In the genomic region with DNA sequence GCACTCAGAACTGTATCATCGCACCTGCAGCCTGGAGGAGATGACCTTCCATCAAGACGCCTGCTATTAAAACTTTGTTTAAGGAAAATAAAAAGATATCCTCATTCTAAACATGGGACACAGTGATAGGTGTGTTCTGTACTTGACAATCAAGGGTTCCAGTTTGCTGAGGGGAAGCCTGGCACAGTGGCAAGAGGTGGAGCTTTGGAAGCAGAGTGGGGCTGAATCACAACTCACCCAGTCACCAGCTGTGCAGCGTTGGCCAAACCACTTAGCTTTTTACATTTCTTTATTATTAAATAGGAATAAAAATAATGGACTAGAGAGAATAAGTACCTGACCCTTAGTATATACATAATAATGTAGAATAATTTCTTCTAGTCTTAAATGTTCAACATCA, we compare ENCODE assay signal across 28 cellular contexts.
"Had no signal": no experiment of that assay in that cellular context is flagged by ENCODE, and none has a peak within 500 bp of the region (broad histone marks: within the 10 kb centered on the region; RNA-seq: fewer than 3 reads in every experiment).

No MANE protein-coding gene starts in this region.

- DNase-seq: activated CD4-positive, alpha-beta T cell treated with anti-CD3 and anti-CD28 coated beads for 36 hours; activated CD4-positive, alpha-beta T cell treated with anti-CD3 and anti-CD28 coated beads, Interleukin-2, amount 50 U/mL, for 4 hours; activated CD4-positive, CD25-positive, alpha-beta regulatory T cell; activated naive CD4-positive, alpha-beta T cell; activated T-cell treated with anti-CD3 and anti-CD28 coated beads for 4 hours; activated T-cell treated with anti-CD3 and anti-CD28 coated beads, Interleukin-2, amount 50 U/mL, for 72 hours; body of pancreas; dermis blood vessel endothelial cell; effector CD4-positive, alpha-beta T cell; heart right ventricle; left lung; naive B cell; nephron progenitor cell; ovary; right lobe of liver; stimulated activated CD4-positive, alpha-beta T cell treated with anti-CD3 and anti-CD28 coated beads, Interleukin-2, amount 100 ng/mL, for 48 hours; T-helper 1 cell; tibial artery; upper lobe of right lung had no signal

- FAIRE-seq: colon, endometrium had no signal

- H3K27ac Mint-ChIP-seq: activated CD4-positive, alpha-beta T cell treated with anti-CD3 and anti-CD28 coated beads for 36 hours; activated naive CD4-positive, alpha-beta T cell treated with anti-CD3 and anti-CD28 coated beads, Interleukin-2, amount 50 U/mL, for 72 hours; activated T-cell treated with anti-CD3 and anti-CD28 coated beads, Interleukin-2, amount 50 U/mL, for 72 hours; mesothelial cell of epicardium; naive B cell; nephron progenitor cell; progenitor cell of endocrine pancreas; stimulated activated naive CD8-positive, alpha-beta T cell treated with anti-CD3 and anti-CD28 coated beads, Interleukin-15, Interleukin-2, amounts not matched to agents 100 ng/mL and 50 ng/mL, for 24 hours; T-helper 2 cell treated with Interferon-gamma antibody and Interleukin-4, amounts not matched to agents 5 μg/mL and 100 μg/mL, for 36 hours had no signal

- H3K36me3 ChIP-seq: heart right ventricle, left lung, ovary, right lobe of liver, tibial artery, upper lobe of right lung had no signal

- H3K9me3 Mint-ChIP-seq: stimulated activated naive CD8-positive, alpha-beta T cell treated with anti-CD3 and anti-CD28 coated beads, Interleukin-15, Interleukin-2, amounts not matched to agents 100 ng/mL and 50 ng/mL, for 24 hours; T-helper 2 cell treated with Interferon-gamma antibody and Interleukin-4, amounts not matched to agents 5 μg/mL and 100 μg/mL, for 36 hours had no signal

- H3K4me1 ChIP-seq: body of pancreas, heart right ventricle, left lung, right lobe of liver, upper lobe of right lung had no signal

- H3K9me3 ChIP-seq: body of pancreas, ovary, right lobe of liver, tibial artery, upper lobe of right lung had no signal

- H3K4me3 Mint-ChIP-seq: activated CD4-positive, alpha-beta T cell treated with anti-CD3 and anti-CD28 coated beads for 36 hours; activated T-cell treated with anti-CD3 and anti-CD28 coated beads, Interleukin-2, amount 50 U/mL, for 72 hours; mesothelial cell of epicardium; naive B cell; nephron progenitor cell; stimulated activated naive CD8-positive, alpha-beta T cell treated with anti-CD3 and anti-CD28 coated beads, Interleukin-15, Interleukin-2, amounts not matched to agents 100 ng/mL and 50 ng/mL, for 24 hours; T-helper 2 cell treated with Interferon-gamma antibody and Interleukin-4, amounts not matched to agents 5 μg/mL and 100 μg/mL, for 36 hours had no signal

- H3K27me3 ChIP-seq: body of pancreas, heart right ventricle, left lung, ovary, right lobe of liver, tibial artery, upper lobe of right lung had no signal

- H3K27me3 Mint-ChIP-seq: progenitor cell of endocrine pancreas had no signal

- H3K4me1 Mint-ChIP-seq: activated CD4-positive, alpha-beta T cell treated with anti-CD3 and anti-CD28 coated beads for 36 hours; mesothelial cell of epicardium; naive B cell had no signal

- H3K36me3 Mint-ChIP-seq: naive B cell had no signal

- H3K27ac ChIP-seq: body of pancreas, epithelial cell of prostate, heart right ventricle, left lung, ovary, right lobe of liver, tibial artery, upper lobe of right lung had no signal

- H3K4me3 ChIP-seq: body of pancreas, heart right ventricle, left lung, lung, ovary, right lobe of liver, tibial artery, upper lobe of right lung had no signal

- ATAC-seq: activated CD4-positive, alpha-beta T cell treated with anti-CD3 and anti-CD28 coated beads for 36 hours; activated naive CD4-positive, alpha-beta T cell treated with anti-CD3 and anti-CD28 coated beads, Interleukin-2, amount 50 U/mL, for 72 hours; activated T-cell treated with anti-CD3 and anti-CD28 coated beads, Interleukin-2, amount 50 U/mL, for 72 hours; body of pancreas; heart right ventricle; left lung; right lobe of liver; upper lobe of right lung had no signal
